ENCODE assay signal across 1 cellular context in genomic region chr16:23149267-23149992, GRCh38.
A peak's percentile ranks its signal among the peaks of the same experiment; 100 is the strongest.
TF ChIP-seq lines count a peak whose summit lies in the region.

Gene USP31, minus strand, starts transcription at chr16:23149452. Its CDS starts 182 bp downstream, at chr16:23149270.

TF ChIP-seq in HepG2, 621 proteins besides CTCF, POLR2A, EP300 and RAD21 (continued from another document and continues in another):
- TF ChIP-seq CEBPZ (IDR thresholded peaks at IDR 0.05; ENCODE audit: low read length) (no peak), TGIF2 (CRISPR knock-in tag; IDR thresholded peaks at IDR 0.05) (peak; percentile 94), RELA (CRISPR knock-in tag; IDR thresholded peaks at IDR 0.05) (peak; percentile 89), MTA3 (CRISPR knock-in tag; IDR thresholded peaks at IDR 0.05) (no peak), GMEB1 (CRISPR knock-in tag; IDR thresholded peaks at IDR 0.05; ENCODE audit: borderline replicate concordance) (peak; percentile 97), KDM3A (CRISPR knock-in tag; IDR thresholded peaks at IDR 0.05; ENCODE audit: low read depth) (peak; percentile 73), ZNF383 (CRISPR knock-in tag; IDR thresholded peaks at IDR 0.05; ENCODE audit: borderline replicate concordance) (no peak), YY1 (IDR thresholded peaks at IDR 0.05; ENCODE audit: insufficient read depth, insufficient replicate concordance, low read depth, low read length) (peak; percentile 100), JARID2 (CRISPR knock-in tag; IDR thresholded peaks at IDR 0.05; ENCODE audit: insufficient replicate concordance) (peak; percentile 66), ZNF570 (CRISPR knock-in tag; IDR thresholded peaks at IDR 0.05; ENCODE audit: borderline replicate concordance) (no peak), ZNF839 (CRISPR knock-in tag; IDR thresholded peaks at IDR 0.05; ENCODE audit: borderline replicate concordance) (peak; percentile 68; the same call in 1 of the 2 replicates), ZNF720 (CRISPR knock-in tag; IDR thresholded peaks at IDR 0.05) (0 out of 2 replicates have a peak, but pooled peaks have one; percentile 87), MXI1 (IDR thresholded peaks at IDR 0.05; ENCODE audit: borderline replicate concordance, low read depth, low read length) (peak; percentile 90; the same call in 2 of the 3 replicates), HMGXB4 (CRISPR knock-in tag; IDR thresholded peaks at IDR 0.05; ENCODE audit: borderline replicate concordance in 1 of 2, low read depth in 1 of 2) (peak; percentile 58 to 61; a peak in 3 of 4 replicates), AFF4 (CRISPR knock-in tag; IDR thresholded peaks at IDR 0.05) (no peak), ELF4 (CRISPR knock-in tag; IDR thresholded peaks at IDR 0.05; ENCODE audit: borderline replicate concordance) (no peak), ZNF460 (CRISPR knock-in tag; IDR thresholded peaks at IDR 0.05; ENCODE audit: borderline replicate concordance) (no peak), SALL2 (CRISPR knock-in tag; IDR thresholded peaks at IDR 0.05) (peak; percentile 86), ZFY (CRISPR knock-in tag; IDR thresholded peaks at IDR 0.05) (peak; percentile 49; the same call in 1 of the 2 replicates), TAF15 (IDR thresholded peaks at IDR 0.05; ENCODE audit: low read depth, low read length, poor library complexity, severe bottlenecking) (peak; percentile 64), DBP (CRISPR knock-in tag; IDR thresholded peaks at IDR 0.05; ENCODE audit: not compliant biosample characterization) (no peak), TSC22D2 (CRISPR knock-in tag; IDR thresholded peaks at IDR 0.05; ENCODE audit: borderline replicate concordance) (peak; percentile 95), AHR (CRISPR knock-in tag; IDR thresholded peaks at IDR 0.05) (peak; percentile 77; the same call in 1 of the 2 replicates), DMTF1 (CRISPR knock-in tag; IDR thresholded peaks at IDR 0.05) (no peak), ZNF615 (CRISPR knock-in tag; IDR thresholded peaks at IDR 0.05; ENCODE audit: borderline replicate concordance) (no peak), ZNF207 (IDR thresholded peaks at IDR 0.05; ENCODE audit: borderline replicate concordance) (no peak), ZNF556 (CRISPR knock-in tag; IDR thresholded peaks at IDR 0.05; ENCODE audit: borderline replicate concordance) (peak; percentile 88), GZF1 (CRISPR knock-in tag; IDR thresholded peaks at IDR 0.05) (peak; percentile 37; the same call in 1 of the 2 replicates), ZGPAT (CRISPR knock-in tag; IDR thresholded peaks at IDR 0.05) (peak; percentile 90), ZSCAN9 (CRISPR knock-in tag; IDR thresholded peaks at IDR 0.05; ENCODE audit: borderline replicate concordance) (peak; percentile 82; the same call in 1 of the 2 replicates), FOXP4 (CRISPR knock-in tag; IDR thresholded peaks at IDR 0.05) (peak; percentile 65; the same call in 1 of the 2 replicates), ATM (IDR thresholded peaks at IDR 0.05; ENCODE audit: borderline replicate concordance) (no peak), ARNTL (CRISPR knock-in tag; IDR thresholded peaks at IDR 0.05) (peak; percentile 53; the same call in 1 of the 2 replicates), HHEX (CRISPR knock-in tag; IDR thresholded peaks at IDR 0.05) (no peak), KAT7 (CRISPR knock-in tag; IDR thresholded peaks at IDR 0.05; ENCODE audit: borderline replicate concordance) (peak; percentile 94), ZNF747 (CRISPR knock-in tag; IDR thresholded peaks at IDR 0.05; ENCODE audit: borderline replicate concordance) (peak; percentile 96), STAT5B (CRISPR knock-in tag; IDR thresholded peaks at IDR 0.05) (0 out of 2 replicates have a peak, but pooled peaks have one; percentile 37), ZFYVE20 (CRISPR knock-in tag; IDR thresholded peaks at IDR 0.05; ENCODE audit: borderline replicate concordance, low read depth) (no peak), GPBP1L1 (CRISPR knock-in tag; IDR thresholded peaks at IDR 0.05) (no peak), PHB2 (IDR thresholded peaks at IDR 0.05; ENCODE audit: partially characterized antibody) (no peak), SRSF1 (optimal IDR thresholded peaks at IDR 0.05; ENCODE audit: low read depth, low read length) (no peak), ZNF263 (CRISPR knock-in tag; IDR thresholded peaks at IDR 0.05) (no peak), PRPF4 (IDR thresholded peaks at IDR 0.05; ENCODE audit: low read depth, low read length, poor library complexity, severe bottlenecking) (no peak)
